9 cellular contexts compared by ENCODE assay signal in genomic region chr12:123126294-123127144, GRCh38. TPM values are rescaled to one million over a fixed set of nuclear protein-coding genes. Genes with fewer than 3 reads are reported as not detected.
DNase-seq lines count a peak whose midpoint lies in the region; TF ChIP-seq lines count a peak whose summit lies in the region.
"Had no signal": no experiment of that assay in that cellular context is flagged by ENCODE, and none has a peak within 500 bp of the region (broad histone marks: within the 10 kb centered on the region; RNA-seq: fewer than 3 reads in every experiment).

No MANE protein-coding gene starts in this region.

- CTCF ChIA-PET in CD8-positive, alpha-beta memory T cell (lab: Charles Lee) = interaction anchor here (1.0 kb wide), 1 partner anchor 51 kb away, joined by 3 read pairs; no protein-coding TSS in a partner anchor
- CTCF ChIA-PET in HEK293T (lab: Yijun Ruan, JAX) = no interaction called here

- H3K36me3 ChIP-seq in skeletal muscle satellite cell (ENCODE audit: insufficient read depth, low read length) (no peaks in the 10 kb centered on the region), Karpas-422 (ENCODE audit: insufficient read depth, low read length) (no peaks in the 10 kb centered on the region)
- no peaks in the 10 kb centered on the region for H3K36me3 ChIP-seq in CD8-positive, alpha-beta memory T cell (ENCODE audit: insufficient read depth, low read length)

- H3K4me1 Mint-ChIP-seq in CD8-positive, alpha-beta memory T cell = peaks cover 19 to 23% (median 23%) of the 10 kb centered on the region in 3 donors

- H3K9me3 ChIP-seq in skeletal muscle satellite cell (replicated peaks; ENCODE audit: low read length) (no peaks in the 10 kb centered on the region), Karpas-422 (ENCODE audit: low read length) (no peaks in the 10 kb centered on the region)
- H3K9me3 ChIP-seq in CD8-positive, alpha-beta memory T cell (ENCODE audit: low read length) = no peaks in the 10 kb centered on the region

- POLR2A ChIA-PET in CD8-positive, alpha-beta memory T cell (lab: Charles Lee) = interaction anchor here (0.6 kb wide), 2 partner anchors 135 to 1262 kb away, joined by 3 to 4 read pairs; no protein-coding TSS in a partner anchor
- POLR2A ChIA-PET in HEK293T (lab: Yijun Ruan, JAX) = interaction anchor here (1.2 kb wide), 1 partner anchor 106 kb away, joined by 4 read pairs; the partner anchor contains the start of genes MPHOSPH9 and MTRFR

- H3K4me3 ChIP-seq in skeletal muscle satellite cell (ENCODE audit: low read length) (peak overlapping the region; percentile 45), Karpas-422 (ENCODE audit: low read length) (no peak overlapping the region)
- H3K4me3 ChIP-seq in CD8-positive, alpha-beta memory T cell (ENCODE audit: low read length) = no peak overlapping the region

- H3K4me2 ChIP-seq in skeletal muscle satellite cell (ENCODE audit: low read length) (peak overlapping the region; percentile 65), Karpas-422 (ENCODE audit: low read depth, low read length, poor library complexity, severe bottlenecking) (no peak overlapping the region)

- peak; percentile 82 for DNase-seq in GOT3 (lab: John Stamatoyannopoulos, UW)
- peak; percentile 83 for DNase-seq in T1000 (lab: John Stamatoyannopoulos, UW)
- DNase-seq in glomerular visceral epithelial cell (ENCODE audit: extremely low spot score) = peak; percentile 97
- no peak for DNase-seq in CD8-positive, alpha-beta memory T cell
- DNase-seq in HEK293T (ENCODE audit: extremely low spot score) = no peak
- no peak for DNase-seq in midbrain (lab: John Stamatoyannopoulos, UW)
- no peak for DNase-seq in Karpas-422

- no peak overlapping the region for H3K27ac Mint-ChIP-seq in CD8-positive, alpha-beta memory T cell
- H3K27ac Mint-ChIP-seq: activated naive CD8-positive, alpha-beta T cell had no signal

- no peak overlapping the region for H3K4me3 Mint-ChIP-seq in CD8-positive, alpha-beta memory T cell
- H3K4me3 Mint-ChIP-seq: activated naive CD8-positive, alpha-beta T cell had no signal

- H3K9ac ChIP-seq in skeletal muscle satellite cell (ENCODE audit: low read depth, low read length) (peak overlapping the region; percentile 16), Karpas-422 (ENCODE audit: low read length) (no peak overlapping the region)

- H3K9me2 ChIP-seq in Karpas-422 (replicated peaks; ENCODE audit: insufficient read depth, low read length) = no peaks in the 10 kb centered on the region

- no peak overlapping the region for H3K27ac ChIP-seq in CD8-positive, alpha-beta memory T cell (ENCODE audit: low read depth, low read length)
- H3K27ac ChIP-seq in Karpas-422 (ENCODE audit: low read length) = no peak overlapping the region

- H3K27me3 Mint-ChIP-seq in CD8-positive, alpha-beta memory T cell = no peaks in the 10 kb centered on the region
- H3K27me3 Mint-ChIP-seq: activated naive CD8-positive, alpha-beta T cell had no signal

- H3K9me3 Mint-ChIP-seq in CD8-positive, alpha-beta memory T cell = no peaks in the 10 kb centered on the region

- H3K27me3 ChIP-seq in skeletal muscle satellite cell (ENCODE audit: control insufficient read depth, insufficient read depth, low read length) (no peaks in the 10 kb centered on the region), Karpas-422 (ENCODE audit: low read length) (no peaks in the 10 kb centered on the region)
- H3K27me3 ChIP-seq in CD8-positive, alpha-beta memory T cell (ENCODE audit: insufficient read depth, low read length, poor library complexity, severe bottlenecking) = no peaks in the 10 kb centered on the region

- H4K20me1 ChIP-seq in Karpas-422 (ENCODE audit: insufficient read depth, low read depth, low read length) = no peaks in the 10 kb centered on the region

- H3K79me2 ChIP-seq in Karpas-422 (ENCODE audit: low read length) = no peaks in the 10 kb centered on the region

- no peak overlapping the region for H2AFZ ChIP-seq in Karpas-422 (ENCODE audit: low read length)

- H3K36me3 Mint-ChIP-seq in CD8-positive, alpha-beta memory T cell = no peaks in the 10 kb centered on the region
- H3K36me3 Mint-ChIP-seq: activated naive CD8-positive, alpha-beta T cell had no signal

- H3K4me1 ChIP-seq in skeletal muscle satellite cell (ENCODE audit: control insufficient read depth, insufficient read depth, low read length) = peaks cover 26% of the 10 kb centered on the region
- peaks cover 38% of the 10 kb centered on the region for H3K4me1 ChIP-seq in CD8-positive, alpha-beta memory T cell (ENCODE audit: insufficient read depth, low read length)
- peaks cover 21% of the 10 kb centered on the region for H3K4me1 ChIP-seq in Karpas-422 (ENCODE audit: low read length)

TF ChIP-seq in HEK293T, 16 proteins besides CTCF, POLR2A, EP300 and RAD21:
- TF ChIP-seq FOXA1 (IDR thresholded peaks at IDR 0.05) (no peak), CTBP1 (IDR thresholded peaks at IDR 0.05; ENCODE audit: borderline replicate concordance) (no peak), TARDBP (IDR thresholded peaks at IDR 0.05) (no peak), LEF1 (IDR thresholded peaks at IDR 0.05; ENCODE audit: borderline replicate concordance) (no peak), FOXM1 (IDR thresholded peaks at IDR 0.05; ENCODE audit: borderline replicate concordance) (no peak), PKNOX1 (IDR thresholded peaks at IDR 0.05) (no peak), ZNF384 (IDR thresholded peaks at IDR 0.05) (no peak), SUZ12 (IDR thresholded peaks at IDR 0.05) (no peak), ARNT (IDR thresholded peaks at IDR 0.05) (no peak), ELF4 (IDR thresholded peaks at IDR 0.05) (no peak), FOXK2 (IDR thresholded peaks at IDR 0.05) (no peak), BHLHE40 (IDR thresholded peaks at IDR 0.05; ENCODE audit: borderline replicate concordance) (no peak), HDGF (IDR thresholded peaks at IDR 0.05; ENCODE audit: borderline replicate concordance) (no peak), SP1 (IDR thresholded peaks at IDR 0.05) (no peak), L3MBTL2 (conservative IDR thresholded peaks at IDR 0.05) (no peak), NFRKB (IDR thresholded peaks at IDR 0.05) (no peak)

RNA-seq across cellular contexts. Expression of gene PITPNM2, which starts 24.4 kb away (rescaled TPM):
- 5.0 and 7.9 TPM in 2 replicates for total RNA-seq in skeletal muscle satellite cell (2012; rRNA removed)
- 1 to 10 TPM; 5.1 to 6.1 TPM for total RNA-seq in CD8-positive, alpha-beta memory T cell
- polyA plus RNA-seq in CD8-positive, alpha-beta memory T cell = 1.8 TPM
- 0.04 and 0.19 TPM in 2 replicates for total RNA-seq in Karpas-422 (2014; rRNA removed; shearing (Covaris generic); ENCODE audit: low replicate concordance)

Comparison
In these comparisons a context has a peak if more than half of its experiments do, and no peak if none do; other contexts are left out.
1. DNase-seq: peak in GOT3 (single experiment), T1000 (single experiment) and glomerular visceral epithelial cell (single experiment); none in CD8-positive, alpha-beta memory T cell (0 of 5), HEK293T (single experiment), midbrain (single experiment) and Karpas-422 (single experiment).